In genomic region chr7:144812379-144813283, GRCh38 we compare ENCODE assay signal across 8 cellular contexts. TPM values are rescaled to one million over a fixed set of nuclear protein-coding genes. Genes with fewer than 3 reads are reported as not detected.
DNase-seq lines count a peak whose midpoint lies in the region; ATAC-seq and TF ChIP-seq lines count a peak whose summit lies in the region.

No MANE protein-coding gene starts in this region.

- H3K4me1 ChIP-seq in right cardiac atrium (ENCODE audit: control insufficient read depth, insufficient read depth, low read length) (peaks cover 2% of the 10 kb centered on the region), gastrocnemius medialis (peaks cover 0 to 16% of the 10 kb centered on the region in 2 donors)

- CTCF ChIA-PET in activated CD8-positive, alpha-beta T cell treated with anti-CD3 and anti-CD28 coated beads for 36 hours (lab: Charles Lee) = interaction anchor here (0.7 to 2.2 kb wide), 5 partner anchors 12 to 74 kb away, joined by 3 to 11 read pairs (median 4); partner anchors contain the start of gene TPK1

- H3K27me3 ChIP-seq in right cardiac atrium (ENCODE audit: control insufficient read depth, insufficient read depth) (no peaks in the 10 kb centered on the region), gastrocnemius medialis (no peaks in the 10 kb centered on the region)

- H3K4me3 ChIP-seq in right cardiac atrium (ENCODE audit: low read length) (no peak overlapping the region), gastrocnemius medialis (no peak overlapping the region)

- no peak overlapping the region for H3K27ac ChIP-seq in right cardiac atrium (ENCODE audit: low read length)
- peak overlapping the region in 1 of 4 donors; percentile 22 for H3K27ac ChIP-seq in gastrocnemius medialis

- H3K9me3 ChIP-seq in right cardiac atrium (ENCODE audit: control insufficient read depth, low read length) (no peaks in the 10 kb centered on the region), gastrocnemius medialis (no peaks in the 10 kb centered on the region)

- no peaks in the 10 kb centered on the region for H3K36me3 ChIP-seq in gastrocnemius medialis

- peaks cover 1% of the 10 kb centered on the region for H3K9me3 Mint-ChIP-seq in activated CD8-positive, alpha-beta T cell treated with anti-CD3 and anti-CD28 coated beads for 36 hours
- no peaks in the 10 kb centered on the region for H3K9me3 Mint-ChIP-seq in stimulated activated naive CD8-positive, alpha-beta T cell treated with anti-CD3 and anti-CD28 coated beads, Interleukin-15, amount 100 ng/mL, for 72 hours

- H3K4me3 Mint-ChIP-seq in activated CD8-positive, alpha-beta T cell treated with anti-CD3 and anti-CD28 coated beads for 36 hours = peak overlapping the region; percentile 64
- H3K4me3 Mint-ChIP-seq in stimulated activated naive CD8-positive, alpha-beta T cell treated with anti-CD3 and anti-CD28 coated beads, Interleukin-15, amount 100 ng/mL, for 72 hours = peak overlapping the region; percentile 68 to 83

- no peaks in the 10 kb centered on the region for H3K27me3 Mint-ChIP-seq in activated CD8-positive, alpha-beta T cell treated with anti-CD3 and anti-CD28 coated beads for 36 hours
- no peaks in the 10 kb centered on the region for H3K27me3 Mint-ChIP-seq in stimulated activated naive CD8-positive, alpha-beta T cell treated with anti-CD3 and anti-CD28 coated beads, Interleukin-15, amount 100 ng/mL, for 72 hours

- no peak for TF ChIP-seq POLR2A in gastrocnemius medialis (IDR thresholded peaks at IDR 0.05)

- 57% methylated on average over 5 of the region's 5 CpGs for WGBS in right cardiac atrium

- peaks cover 59% of the 10 kb centered on the region for H3K4me1 Mint-ChIP-seq in activated CD8-positive, alpha-beta T cell treated with anti-CD3 and anti-CD28 coated beads for 36 hours (ENCODE audit: low read depth)
- H3K4me1 Mint-ChIP-seq in stimulated activated naive CD8-positive, alpha-beta T cell treated with anti-CD3 and anti-CD28 coated beads, Interleukin-15, amount 100 ng/mL, for 72 hours = peaks cover 50% of the 10 kb centered on the region

- POLR2A ChIA-PET in activated CD8-positive, alpha-beta T cell treated with anti-CD3 and anti-CD28 coated beads for 36 hours (lab: Charles Lee) = interaction anchor here (0.7 to 3.8 kb wide), 6 partner anchors 9 to 127 kb away, joined by 3 to 42 read pairs (median 4); partner anchors contain the start of gene TPK1

- DNase-seq in right cardiac atrium = no peak
- DNase-seq in cardiac septum (ENCODE audit: low spot score) = no peak
- DNase-seq in activated CD8-positive, alpha-beta T cell treated with anti-CD3 and anti-CD28 coated beads for 36 hours = peak; percentile 62
- DNase-seq in stimulated activated naive CD8-positive, alpha-beta T cell treated with anti-CD3 and anti-CD28 coated beads, Interleukin-15, amount 100 ng/mL, for 72 hours = peak; percentile 21 to 55
- no peak for DNase-seq in gastrocnemius medialis
- no peak for DNase-seq in NK-92 treated with Interleukin-12 subunit alpha and Interleukin-12 subunit beta, amount 100 ng/mL, for 24 hours (lab: John Stamatoyannopoulos, UW)
- no peak for DNase-seq in NCI-H524 (lab: John Stamatoyannopoulos, UW)

- TF ChIP-seq CTCF in activated CD8-positive, alpha-beta T cell treated with anti-CD3 and anti-CD28 coated beads for 36 hours (IDR thresholded peaks at IDR 0.05) = no peak
- TF ChIP-seq CTCF in gastrocnemius medialis (IDR thresholded peaks at IDR 0.05 in 4 of 5, conservative IDR thresholded peaks at IDR 0.05 in 1 of 5) = no peak

- H3K27ac Mint-ChIP-seq in activated CD8-positive, alpha-beta T cell treated with anti-CD3 and anti-CD28 coated beads for 36 hours = peak overlapping the region; percentile 92
- H3K27ac Mint-ChIP-seq in stimulated activated naive CD8-positive, alpha-beta T cell treated with anti-CD3 and anti-CD28 coated beads, Interleukin-15, amount 100 ng/mL, for 72 hours = peak overlapping the region; percentile 83 to 96

- intact Hi-C loops in right cardiac atrium (cut with DNase I) = no loop called here
- intact Hi-C loops in cardiac septum (cut with DNase I) = no loop called here
- intact Hi-C loops in activated CD8-positive, alpha-beta T cell treated with anti-CD3 and anti-CD28 coated beads for 36 hours (cut with micrococcal nuclease) = no loop called here
- intact Hi-C loops in gastrocnemius medialis (cut with DNase I; ENCODE audit: low total_unique reads) = no loop called here

- ATAC-seq in right cardiac atrium = peak; percentile 56 to 67
- peak; percentile 95 for ATAC-seq in HG03066 (IDR thresholded peaks at IDR 0.05; ENCODE audit: low read depth, unreplicated experiment)
- ATAC-seq in activated CD8-positive, alpha-beta T cell treated with anti-CD3 and anti-CD28 coated beads for 36 hours = peak; percentile 91
- ATAC-seq in stimulated activated naive CD8-positive, alpha-beta T cell treated with anti-CD3 and anti-CD28 coated beads, Interleukin-15, amount 100 ng/mL, for 72 hours = peak; percentile 98
- ATAC-seq in gastrocnemius medialis = no peak

- in situ Hi-C loops in gastrocnemius medialis (cut with MboI; ENCODE audit: low sequenced_read_pairs in 4 of 4) = no loop called here

- peaks cover 16% of the 10 kb centered on the region for H3K36me3 Mint-ChIP-seq in activated CD8-positive, alpha-beta T cell treated with anti-CD3 and anti-CD28 coated beads for 36 hours (ENCODE audit: low read depth)

RNA-seq across cellular contexts. Expression of gene TPK1, which starts 23.2 kb away (rescaled TPM):
- 1 to 10 TPM; 7.4 to 8.8 (median 7.9) TPM for total RNA-seq in right cardiac atrium
- 5.5 TPM for polyA plus RNA-seq in right cardiac atrium
- total RNA-seq in cardiac septum = 5.7 TPM
- total RNA-seq in activated CD8-positive, alpha-beta T cell treated with anti-CD3 and anti-CD28 coated beads for 36 hours = 10 to 100 TPM; 15.5 to 15.8 TPM
- 1 to 10 TPM; 2.0 to 6.9 (median 2.7) TPM for total RNA-seq in gastrocnemius medialis

Comparison
In these comparisons a context has a peak if more than half of its experiments do, and no peak if none do; other contexts are left out.
1. ATAC-seq: peak in right cardiac atrium (2 of 2), HG03066 (single experiment), activated CD8-positive, alpha-beta T cell treated with anti-CD3 and anti-CD28 coated beads for 36 hours (single experiment) and stimulated activated naive CD8-positive, alpha-beta T cell treated with anti-CD3 and anti-CD28 coated beads, Interleukin-15, amount 100 ng/mL, for 72 hours (single experiment); none in gastrocnemius medialis (0 of 2).
2. DNase-seq: peak in activated CD8-positive, alpha-beta T cell treated with anti-CD3 and anti-CD28 coated beads for 36 hours (single experiment) and stimulated activated naive CD8-positive, alpha-beta T cell treated with anti-CD3 and anti-CD28 coated beads, Interleukin-15, amount 100 ng/mL, for 72 hours (2 of 2); none in right cardiac atrium (0 of 3), cardiac septum (single experiment), gastrocnemius medialis (0 of 2), NK-92 treated with Interleukin-12 subunit alpha and Interleukin-12 subunit beta, amount 100 ng/mL, for 24 hours (single experiment) and NCI-H524 (0 of 2).